ENCODE assay signal across 10 cellular contexts in the genomic region with DNA sequence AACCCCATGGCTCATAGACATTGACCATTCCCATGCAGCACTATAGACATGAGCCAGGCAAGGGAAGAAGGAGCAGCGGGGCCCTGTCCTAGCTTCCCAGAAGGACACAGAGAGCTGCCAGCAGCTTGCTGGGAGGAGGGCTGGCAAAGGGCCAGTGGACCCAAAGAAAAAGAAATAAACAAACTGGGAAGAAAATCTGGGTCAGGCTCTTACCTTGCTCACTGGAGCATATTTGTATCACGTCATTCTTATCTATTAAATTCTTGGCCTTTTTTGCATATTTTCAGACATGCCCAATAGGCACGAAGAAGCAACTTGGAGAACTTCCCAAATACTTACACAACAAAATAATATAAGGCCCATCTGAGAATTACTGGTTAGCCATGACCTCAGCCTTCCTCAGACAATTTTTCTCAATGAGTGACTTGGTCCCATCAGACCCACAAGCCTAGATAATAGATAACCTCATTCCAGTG. TPM values are rescaled to one million over a fixed set of nuclear protein-coding genes. Genes with fewer than 3 reads are reported as not detected.
DNase-seq lines count a peak whose midpoint lies in the region; ATAC-seq and TF ChIP-seq lines count a peak whose summit lies in the region.
"Had no signal": no experiment of that assay in that cellular context is flagged by ENCODE, and none has a peak within 500 bp of the region (broad histone marks: within the 10 kb centered on the region; RNA-seq: fewer than 3 reads in every experiment).

No MANE protein-coding gene starts in this region.

- H3K4me3 ChIP-seq in AG10803 (ENCODE audit: low read length) (no peak overlapping the region), gastrocnemius medialis (no peak overlapping the region), vagina (no peak overlapping the region)

- H3K27me3 Mint-ChIP-seq in naive thymus-derived CD8-positive, alpha-beta T cell, result no peaks in the 10 kb centered on the region

- H3K27me3 ChIP-seq in gastrocnemius medialis, result no peaks in the 10 kb centered on the region
- H3K27me3 ChIP-seq in vagina, result no peaks in the 10 kb centered on the region

- peaks cover 0 to 63% (median 10%) of the 10 kb centered on the region in 3 donors for H3K36me3 Mint-ChIP-seq in naive thymus-derived CD8-positive, alpha-beta T cell

- in situ Hi-C loops in gastrocnemius medialis (cut with MboI; ENCODE audit: low sequenced_read_pairs in 4 of 4), result no loop called here

- H3K27ac Mint-ChIP-seq in naive thymus-derived CD8-positive, alpha-beta T cell, result peak overlapping the region; percentile 50 to 91 (median 85)

- H3K9me3 ChIP-seq in gastrocnemius medialis, result no peaks in the 10 kb centered on the region
- H3K9me3 ChIP-seq in vagina, result no peaks in the 10 kb centered on the region

- TF ChIP-seq POLR2A in gastrocnemius medialis (IDR thresholded peaks at IDR 0.05), result no peak
- no peak for TF ChIP-seq POLR2A in vagina (IDR thresholded peaks at IDR 0.05)

- H3K36me3 ChIP-seq in gastrocnemius medialis (no peaks in the 10 kb centered on the region), vagina (no peaks in the 10 kb centered on the region)

- no peak for ATAC-seq in naive thymus-derived CD8-positive, alpha-beta T cell
- ATAC-seq in HG02610 (IDR thresholded peaks at IDR 0.05; ENCODE audit: unreplicated experiment), result no peak
- no peak for ATAC-seq in gastrocnemius medialis
- ATAC-seq: esophagus mucosa had no signal

- no peaks in the 10 kb centered on the region for H3K9me3 Mint-ChIP-seq in naive thymus-derived CD8-positive, alpha-beta T cell

- H3K4me1 ChIP-seq in gastrocnemius medialis, result no peaks in the 10 kb centered on the region
- peaks cover 5% of the 10 kb centered on the region for H3K4me1 ChIP-seq in vagina

- no peak overlapping the region for H3K27ac ChIP-seq in gastrocnemius medialis
- H3K27ac ChIP-seq in vagina, result no peak overlapping the region

- DNase-seq in AG10803 (ENCODE audit: low read depth), result peak; percentile 97
- DNase-seq in M059J (ENCODE audit: low read depth), result peak; percentile 93
- peak; percentile 84 to 91 for DNase-seq in cerebellar nuclear complex (lab: John Stamatoyannopoulos, UW)
- no peak for DNase-seq in naive thymus-derived CD8-positive, alpha-beta T cell
- DNase-seq in gastrocnemius medialis, result no peak
- DNase-seq in vagina (ENCODE audit: extremely low spot score in 2 of 2), result no peak
- no peak for DNase-seq in NCI-H128 (lab: John Stamatoyannopoulos, UW; ENCODE audit: unreplicated experiment)
- DNase-seq: NCI-H1105 had no signal

- peaks cover 68 to 98% (median 97%) of the 10 kb centered on the region in 4 donors for H3K4me1 Mint-ChIP-seq in naive thymus-derived CD8-positive, alpha-beta T cell

- TF ChIP-seq CTCF in AG10803 (conservative IDR thresholded peaks at IDR 0.05; ENCODE audit: low read length) (no peak), gastrocnemius medialis (IDR thresholded peaks at IDR 0.05 in 4 of 5, conservative IDR thresholded peaks at IDR 0.05 in 1 of 5) (no peak), vagina (IDR thresholded peaks at IDR 0.05) (no peak)

- H3K4me3 Mint-ChIP-seq in naive thymus-derived CD8-positive, alpha-beta T cell, result peak overlapping the region in 7 of 10 donors; percentile 26 to 59 (median 43)

- POLR2A ChIA-PET in naive thymus-derived CD8-positive, alpha-beta T cell (lab: Charles Lee), result interaction anchor here (0.6 to 1.4 kb wide), 2 partner anchors 17 to 164 kb away, joined by 3 read pairs; no protein-coding TSS in a partner anchor

- intact Hi-C loops in gastrocnemius medialis (cut with DNase I; ENCODE audit: low total_unique reads) (no loop called here), vagina (cut with DNase I) (no loop called here)

RNA-seq across cellular contexts. Expression of gene RASGRP1, which starts 28.4 kb away (rescaled TPM):
- total RNA-seq in M059J (2014; rRNA removed; shearing (Covaris generic)), result 0.22 and 0.52 TPM in 2 replicates
- 10 to 100 TPM; 83.7 to 88.5 TPM for total RNA-seq in naive thymus-derived CD8-positive, alpha-beta T cell
- polyA plus RNA-seq in naive thymus-derived CD8-positive, alpha-beta T cell, result 10 to 100 TPM; 52.3 to 90.5 (median 73.4) TPM
- total RNA-seq in gastrocnemius medialis (under 1 TPM in 2 of 4 donors, not detected in 2; 0.44 to 0.85 TPM), vagina (8.8 TPM)

Comparison
In these comparisons a context has a peak if more than half of its experiments do, and no peak if none do; other contexts are left out.
1. DNase-seq: peak in AG10803 (single experiment), M059J (single experiment) and cerebellar nuclear complex (2 of 2); none in naive thymus-derived CD8-positive, alpha-beta T cell (0 of 10), gastrocnemius medialis (0 of 2), vagina (0 of 2) and NCI-H128 (single experiment).